ENCODE assay signal across 19 cellular contexts in genomic region chr12:93802293-93802692, GRCh38.
A peak's percentile ranks its signal among the peaks of the same experiment; 100 is the strongest.
DNase-seq lines count a peak whose midpoint lies in the region; ATAC-seq and TF ChIP-seq lines count a peak whose summit lies in the region.
"Had no signal": no experiment of that assay in that cellular context is flagged by ENCODE, and none has a peak within 500 bp of the region (broad histone marks: within the 10 kb centered on the region; RNA-seq: fewer than 3 reads in every experiment).

No MANE protein-coding gene starts in this region.

- POLR2A ChIA-PET in activated CD4-positive, alpha-beta T cell treated with anti-CD3 and anti-CD28 coated beads, Interleukin-2, amount 10 ng/mL, durations not matched to agents 7 days and 5 days (lab: Charles Lee): no interaction called here

- no peaks in the 10 kb centered on the region for H3K36me3 ChIP-seq in esophagus muscularis mucosa
- no peaks in the 10 kb centered on the region for H3K36me3 ChIP-seq in prostate gland
- H3K36me3 ChIP-seq: SJSA1 had no signal

- H3K4me3 ChIP-seq in esophagus muscularis mucosa: no peak overlapping the region
- no peak overlapping the region for H3K4me3 ChIP-seq in prostate gland
- H3K4me3 ChIP-seq: A549, SJSA1, smooth muscle cell had no signal

- 96% methylated on average over 2 of the region's 2 CpGs for WGBS in esophagus muscularis mucosa
- WGBS in prostate gland: 87% methylated on average over 2 of the region's 2 CpGs

- peaks cover 5% of the 10 kb centered on the region for H3K36me3 Mint-ChIP-seq in activated T-helper 1 cell treated with anti-CD3 and anti-CD28 coated beads, Interleukin-12 subunit alpha, Interleukin-12 subunit beta, Interleukin-2, Interleukin-4 antibody, amounts not matched to agents 30 ng/mL and 10 ng/mL and 1 ng/mL, durations not matched to agents 14 hours and 24 hours and 36 hours (ENCODE audit: low read depth)
- H3K36me3 Mint-ChIP-seq in activated CD4-positive, alpha-beta T cell treated with anti-CD3 and anti-CD28 coated beads, Interleukin-2, amount 10 ng/mL, durations not matched to agents 7 days and 5 days (ENCODE audit: low read depth): no peaks in the 10 kb centered on the region
- H3K36me3 Mint-ChIP-seq: type B pancreatic cell had no signal

- CTCF ChIA-PET in activated CD4-positive, alpha-beta T cell treated with anti-CD3 and anti-CD28 coated beads, Interleukin-2, amount 10 ng/mL, durations not matched to agents 7 days and 5 days (lab: Charles Lee): interaction anchor here (2.0 kb wide), 1 partner anchor 13 kb away, joined by 6 read pairs; no protein-coding TSS in a partner anchor

- H3K4me1 ChIP-seq in esophagus muscularis mucosa: peaks cover 20 to 43% (median 29%) of the 10 kb centered on the region in 4 donors
- no peaks in the 10 kb centered on the region for H3K4me1 ChIP-seq in prostate gland (replicated peaks)
- H3K4me1 ChIP-seq: A549 had no signal

- H3K9me3 Mint-ChIP-seq in activated T-helper 1 cell treated with anti-CD3 and anti-CD28 coated beads, Interleukin-12 subunit alpha, Interleukin-12 subunit beta, Interleukin-2, Interleukin-4 antibody, amounts not matched to agents 30 ng/mL and 10 ng/mL and 1 ng/mL, durations not matched to agents 14 hours and 24 hours and 36 hours: peaks cover 4% of the 10 kb centered on the region
- H3K9me3 Mint-ChIP-seq in activated CD4-positive, alpha-beta T cell treated with anti-CD3 and anti-CD28 coated beads, Interleukin-2, amount 10 ng/mL, durations not matched to agents 7 days and 5 days: peaks cover 3% of the 10 kb centered on the region
- H3K9me3 Mint-ChIP-seq: central memory CD8-positive, alpha-beta T cell had no signal

- no peaks in the 10 kb centered on the region for H3K27me3 ChIP-seq in esophagus muscularis mucosa
- no peaks in the 10 kb centered on the region for H3K27me3 ChIP-seq in prostate gland (replicated peaks; ENCODE audit: insufficient read depth)
- H3K27me3 ChIP-seq: SJSA1 had no signal

- TF ChIP-seq POLR2A in esophagus muscularis mucosa (IDR thresholded peaks at IDR 0.05; ENCODE audit: low read depth) (no peak), prostate gland (IDR thresholded peaks at IDR 0.05) (no peak)

- H3K9me3 ChIP-seq in esophagus muscularis mucosa: no peaks in the 10 kb centered on the region
- no peaks in the 10 kb centered on the region for H3K9me3 ChIP-seq in prostate gland
- H3K9me3 ChIP-seq: A549, SJSA1 had no signal

- no peak for DNase-seq in Right ventricle myocardium inferior (ENCODE audit: missing footprints)
- no peak for DNase-seq in left cardiac atrium
- no peak for DNase-seq in esophagus muscularis mucosa (ENCODE audit: extremely low spot score)
- no peak for DNase-seq in prostate gland (ENCODE audit: low spot score)
- DNase-seq in activated T-helper 1 cell treated with anti-CD3 and anti-CD28 coated beads, Interleukin-12 subunit alpha, Interleukin-12 subunit beta, Interleukin-2, Interleukin-4 antibody, amounts not matched to agents 30 ng/mL and 10 ng/mL and 1 ng/mL, durations not matched to agents 14 hours and 24 hours and 36 hours (ENCODE audit: low spot score): no peak
- DNase-seq in NCI-H2171 (lab: John Stamatoyannopoulos, UW): no peak
- no peak for DNase-seq in NCI-H1436 treated with DMSO at 0.1 percent for 48 hours (lab: John Stamatoyannopoulos, UW)
- no peak for DNase-seq in activated CD4-positive, alpha-beta T cell treated with anti-CD3 and anti-CD28 coated beads, Interleukin-2, amount 10 ng/mL, durations not matched to agents 7 days and 5 days
- DNase-seq: effector memory CD4-positive, alpha-beta T cell; NCI-H1436; NCI-H345; T1000 had no signal

- H3K27me3 Mint-ChIP-seq in activated T-helper 1 cell treated with anti-CD3 and anti-CD28 coated beads, Interleukin-12 subunit alpha, Interleukin-12 subunit beta, Interleukin-2, Interleukin-4 antibody, amounts not matched to agents 30 ng/mL and 10 ng/mL and 1 ng/mL, durations not matched to agents 14 hours and 24 hours and 36 hours (ENCODE audit: insufficient read depth): peaks cover 2% of the 10 kb centered on the region
- H3K27me3 Mint-ChIP-seq in activated CD4-positive, alpha-beta T cell treated with anti-CD3 and anti-CD28 coated beads, Interleukin-2, amount 10 ng/mL, durations not matched to agents 7 days and 5 days: no peaks in the 10 kb centered on the region
- H3K27me3 Mint-ChIP-seq: central memory CD8-positive, alpha-beta T cell had no signal

- peaks cover 28% of the 10 kb centered on the region for H3K4me1 Mint-ChIP-seq in activated T-helper 1 cell treated with anti-CD3 and anti-CD28 coated beads, Interleukin-12 subunit alpha, Interleukin-12 subunit beta, Interleukin-2, Interleukin-4 antibody, amounts not matched to agents 30 ng/mL and 10 ng/mL and 1 ng/mL, durations not matched to agents 14 hours and 24 hours and 36 hours (ENCODE audit: low read depth)
- peaks cover 11% of the 10 kb centered on the region for H3K4me1 Mint-ChIP-seq in activated CD4-positive, alpha-beta T cell treated with anti-CD3 and anti-CD28 coated beads, Interleukin-2, amount 10 ng/mL, durations not matched to agents 7 days and 5 days

- TF ChIP-seq CTCF in esophagus muscularis mucosa (IDR thresholded peaks at IDR 0.05) (no peak), prostate gland (IDR thresholded peaks at IDR 0.05) (no peak)

- no peak for TF ChIP-seq EP300 in esophagus muscularis mucosa (IDR thresholded peaks at IDR 0.05)

- H3K27ac Mint-ChIP-seq in activated T-helper 1 cell treated with anti-CD3 and anti-CD28 coated beads, Interleukin-12 subunit alpha, Interleukin-12 subunit beta, Interleukin-2, Interleukin-4 antibody, amounts not matched to agents 30 ng/mL and 10 ng/mL and 1 ng/mL, durations not matched to agents 14 hours and 24 hours and 36 hours: no peak overlapping the region
- H3K27ac Mint-ChIP-seq in activated CD4-positive, alpha-beta T cell treated with anti-CD3 and anti-CD28 coated beads, Interleukin-2, amount 10 ng/mL, durations not matched to agents 7 days and 5 days: no peak overlapping the region

- peak overlapping the region; percentile 75 to 80 (median 77) for H3K27ac ChIP-seq in esophagus muscularis mucosa (replicated peaks in 1 of 4)
- peak overlapping the region; percentile 84 to 90 for H3K27ac ChIP-seq in prostate gland
- H3K27ac ChIP-seq: C4-2B, SJSA1 had no signal

- no peak overlapping the region for H3K4me3 Mint-ChIP-seq in activated T-helper 1 cell treated with anti-CD3 and anti-CD28 coated beads, Interleukin-12 subunit alpha, Interleukin-12 subunit beta, Interleukin-2, Interleukin-4 antibody, amounts not matched to agents 30 ng/mL and 10 ng/mL and 1 ng/mL, durations not matched to agents 14 hours and 24 hours and 36 hours
- no peak overlapping the region for H3K4me3 Mint-ChIP-seq in activated CD4-positive, alpha-beta T cell treated with anti-CD3 and anti-CD28 coated beads, Interleukin-2, amount 10 ng/mL, durations not matched to agents 7 days and 5 days
- H3K4me3 Mint-ChIP-seq: central memory CD8-positive, alpha-beta T cell; type B pancreatic cell had no signal

- intact Hi-C loops in Right ventricle myocardium inferior (cut with DNase I) (loop anchor here (2.0 kb wide), 1 partner anchor 17 kb away; no protein-coding TSS in a partner anchor), left cardiac atrium (cut with DNase I) (no loop called here), esophagus muscularis mucosa (cut with DNase I) (no loop called here), prostate gland (cut with DNase I) (no loop called here)
- intact Hi-C loops in activated T-helper 1 cell treated with anti-CD3 and anti-CD28 coated beads, Interleukin-12 subunit alpha, Interleukin-12 subunit beta, Interleukin-2, Interleukin-4 antibody, amounts not matched to agents 30 ng/mL and 10 ng/mL and 1 ng/mL, durations not matched to agents 14 hours and 24 hours and 36 hours (cut with micrococcal nuclease): no loop called here

- ATAC-seq in Right ventricle myocardium inferior: peak; percentile 40
- ATAC-seq in left cardiac atrium: no peak
- ATAC-seq: activated CD4-positive, CD25-positive, alpha-beta regulatory T cell treated with anti-CD3 and anti-CD28 coated beads, Interleukin-2, amount 50 U/mL, for 24 hours had no signal
